Comparison of ENCODE assay signal across 8 cellular contexts in the genomic region with DNA sequence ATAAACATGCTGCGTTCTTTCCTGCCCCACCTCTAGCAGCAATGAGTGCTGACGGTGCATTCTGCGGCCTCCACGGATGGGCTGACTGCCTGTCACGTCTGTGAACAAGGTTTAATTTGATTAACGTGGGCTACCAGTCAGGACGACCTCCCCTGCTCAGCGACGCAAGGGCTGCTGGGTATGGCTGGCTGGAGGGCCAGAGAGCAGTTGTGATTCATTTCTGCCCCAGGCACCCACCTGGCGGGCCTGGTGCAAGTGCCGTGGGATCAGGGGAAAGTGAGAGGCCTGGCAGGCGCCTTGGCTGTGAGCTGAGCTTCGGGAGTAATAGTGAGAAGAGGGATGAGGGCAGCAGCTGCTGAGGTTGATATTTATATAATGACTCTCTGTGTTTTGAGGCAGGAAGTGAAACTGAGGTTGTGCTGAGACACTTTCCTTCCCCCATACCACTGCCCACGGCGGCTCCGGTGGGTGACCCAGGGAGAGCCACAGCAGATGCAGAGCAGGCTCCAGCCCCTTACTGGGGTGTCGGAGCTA.
DNase-seq lines count a peak whose midpoint lies in the region; ATAC-seq and TF ChIP-seq lines count a peak whose summit lies in the region.

No MANE protein-coding gene starts in this region.

- no peak overlapping the region for H3K4me3 Mint-ChIP-seq in type B pancreatic cell
- H3K4me3 Mint-ChIP-seq in HFFc6 = no peak overlapping the region

- H2AFZ ChIP-seq in Karpas-422 (ENCODE audit: low read length) = no peak overlapping the region

- H3K36me3 Mint-ChIP-seq in activated naive CD4-positive, alpha-beta T cell treated with anti-CD3 and anti-CD28 coated beads, Interleukin-2, amount 50 U/mL, for 72 hours = peaks cover 0 to 13% of the 10 kb centered on the region in 2 donors
- H3K36me3 Mint-ChIP-seq in type B pancreatic cell = no peaks in the 10 kb centered on the region
- H3K36me3 Mint-ChIP-seq in HFFc6 (ENCODE audit: low read depth) = no peaks in the 10 kb centered on the region

- peak overlapping the region; percentile 97 for H3K27ac ChIP-seq in Karpas-422 (ENCODE audit: low read length)

- DNase-seq in Karpas-422 (peak; percentile 97), type B pancreatic cell (ENCODE audit: extremely low spot score, unreplicated experiment) (no peak), omental fat pad (ENCODE audit: low spot score) (no peak), iPS-NIHi11 (ENCODE audit: low spot score) (no peak), HFFc6 (no peak)
- peak in 1 of 2 donors; percentile 40 for DNase-seq in activated naive CD4-positive, alpha-beta T cell treated with anti-CD3 and anti-CD28 coated beads, Interleukin-2, amount 50 U/mL, for 72 hours (ENCODE audit: low spot score in 2 of 2)

- no peak overlapping the region for H3K27ac Mint-ChIP-seq in activated naive CD4-positive, alpha-beta T cell treated with anti-CD3 and anti-CD28 coated beads, Interleukin-2, amount 50 U/mL, for 72 hours
- H3K27ac Mint-ChIP-seq in type B pancreatic cell (peak overlapping the region; percentile 90), HFFc6 (no peak overlapping the region)

- H3K79me2 ChIP-seq in Karpas-422 (ENCODE audit: low read length) = no peaks in the 10 kb centered on the region

- no peaks in the 10 kb centered on the region for H3K36me3 ChIP-seq in Karpas-422 (ENCODE audit: insufficient read depth, low read length)

- no peaks in the 10 kb centered on the region for H3K4me1 Mint-ChIP-seq in type B pancreatic cell (ENCODE audit: unreplicated experiment)
- no peaks in the 10 kb centered on the region for H3K4me1 Mint-ChIP-seq in HFFc6 (ENCODE audit: low read depth)

- H3K9ac ChIP-seq in Karpas-422 (ENCODE audit: low read length) = peak overlapping the region; percentile 84

- no peaks in the 10 kb centered on the region for H3K9me3 ChIP-seq in Karpas-422 (ENCODE audit: low read length)

- H3K4me1 ChIP-seq in Karpas-422 (ENCODE audit: low read length) = peaks cover 99% of the 10 kb centered on the region

- no peaks in the 10 kb centered on the region for H3K27me3 ChIP-seq in Karpas-422 (ENCODE audit: low read length)

- H3K4me3 ChIP-seq in Karpas-422 (ENCODE audit: low read length) = peak overlapping the region; percentile 22

- TF ChIP-seq CTCF in type B pancreatic cell (conservative IDR thresholded peaks at IDR 0.05) (no peak), omental fat pad (IDR thresholded peaks at IDR 0.05) (no peak), HFFc6 (IDR thresholded peaks at IDR 0.05) (no peak)

- no peaks in the 10 kb centered on the region for H3K9me2 ChIP-seq in Karpas-422 (replicated peaks; ENCODE audit: insufficient read depth, low read length)

- H3K9me3 Mint-ChIP-seq in activated naive CD4-positive, alpha-beta T cell treated with anti-CD3 and anti-CD28 coated beads, Interleukin-2, amount 50 U/mL, for 72 hours = peaks cover 0 to 5% of the 10 kb centered on the region in 2 donors
- H3K9me3 Mint-ChIP-seq in type B pancreatic cell = no peaks in the 10 kb centered on the region
- no peaks in the 10 kb centered on the region for H3K9me3 Mint-ChIP-seq in HFFc6

- H3K4me2 ChIP-seq in Karpas-422 (ENCODE audit: low read depth, low read length, poor library complexity, severe bottlenecking) = peak overlapping the region; percentile 62

- H3K27me3 Mint-ChIP-seq in type B pancreatic cell (no peaks in the 10 kb centered on the region), HFFc6 (ENCODE audit: insufficient read depth) (peaks cover 2% of the 10 kb centered on the region; the same call in 1 of the 2 replicates)

- no peaks in the 10 kb centered on the region for H4K20me1 ChIP-seq in Karpas-422 (ENCODE audit: insufficient read depth, low read depth, low read length)

- ATAC-seq in GM18502 (IDR thresholded peaks at IDR 0.05; ENCODE audit: poor library complexity, unreplicated experiment) (peak; percentile 98), GM21619 (IDR thresholded peaks at IDR 0.05; ENCODE audit: unreplicated experiment) (peak; percentile 98), omental fat pad (ENCODE audit: low FRiP score) (no peak)
- peak; percentile 86 to 93 for ATAC-seq in activated naive CD4-positive, alpha-beta T cell treated with anti-CD3 and anti-CD28 coated beads, Interleukin-2, amount 50 U/mL, for 72 hours
